ENCODE assay signal across 1 cellular context in the genomic region with DNA sequence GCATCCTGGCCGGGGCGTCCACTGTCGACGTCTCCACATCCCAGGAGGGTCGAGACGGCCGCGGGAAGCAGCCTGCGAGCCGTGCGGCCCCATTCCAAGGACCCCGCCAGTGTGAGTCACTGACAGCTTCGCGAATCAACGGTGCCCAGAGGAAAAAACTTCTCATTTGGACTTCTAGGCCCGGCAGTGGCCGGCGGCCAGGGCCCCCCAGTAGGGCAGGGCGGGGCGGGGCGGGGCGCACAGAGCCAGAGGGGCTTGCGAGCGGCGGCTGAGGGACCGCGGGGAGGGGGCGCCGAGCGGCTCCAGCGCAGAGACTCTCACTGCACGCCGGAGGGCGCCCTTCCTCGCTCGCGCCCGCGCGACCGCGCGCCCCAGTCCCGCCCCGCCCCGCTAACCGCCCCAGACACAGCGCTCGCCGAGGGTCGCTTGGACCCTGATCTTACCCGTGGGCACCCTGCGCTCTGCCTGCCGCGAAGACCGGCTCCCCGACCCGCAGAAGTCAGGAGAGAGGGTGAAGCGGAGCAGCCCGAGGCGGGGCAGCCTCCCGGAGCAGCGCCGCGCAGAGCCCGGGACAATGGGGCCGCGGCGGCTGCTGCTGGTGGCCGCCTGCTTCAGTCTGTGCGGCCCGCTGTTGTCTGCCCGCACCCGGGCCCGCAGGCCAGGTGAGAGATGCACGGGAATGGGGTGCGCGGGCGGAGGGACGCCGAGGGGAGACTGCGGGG.
TF ChIP-seq lines count a peak whose summit lies in the region.

A gene (plus strand): TSS at position 393 of the 722 bp plus-strand sequence. CDS start 182 bp downstream, at position 575.

TF ChIP-seq in GM12878, 131 proteins besides CTCF, POLR2A, EP300 and RAD21 (continues in another document):
- TF ChIP-seq CHD2 (IDR thresholded peaks at IDR 0.05; ENCODE audit: borderline replicate concordance, low read depth, low read length) (0 out of 2 replicates have a peak, but pooled peaks have one; percentile 18), HCFC1 (IDR thresholded peaks at IDR 0.05; ENCODE audit: low read length) (no peak; the same call in 1 of the 2 replicates), MYB (IDR thresholded peaks at IDR 0.05; ENCODE audit: borderline replicate concordance, low read depth, low read length) (no peak), LARP7 (IDR thresholded peaks at IDR 0.05) (peak; percentile 68), POU2F2 (IDR thresholded peaks at IDR 0.05; ENCODE audit: borderline replicate concordance, low read depth, low read length) (no peak), IRF4 (IDR thresholded peaks at IDR 0.05; ENCODE audit: low read depth, low read length) (no peak), CREB1 (IDR thresholded peaks at IDR 0.05; ENCODE audit: low read depth) (no peak), GATAD2B (conservative IDR thresholded peaks at IDR 0.05; ENCODE audit: low read depth) (peak; percentile 44; the same call in 1 of the 2 replicates), SMARCA5 (IDR thresholded peaks at IDR 0.05) (peak; percentile 88; the same call in 1 of the 2 replicates), SRF (IDR thresholded peaks at IDR 0.05; ENCODE audit: low read depth in 2 of 2, low read length in 2 of 2) (no peak), SMAD5 (IDR thresholded peaks at IDR 0.05; ENCODE audit: low read depth) (no peak), SMAD1 (IDR thresholded peaks at IDR 0.05; ENCODE audit: low read depth, partially characterized antibody) (no peak), ZNF384 (IDR thresholded peaks at IDR 0.05; ENCODE audit: borderline replicate concordance, low read depth, low read length) (no peak), RFX5 (IDR thresholded peaks at IDR 0.05; ENCODE audit: low read depth, low read length) (no peak), RCOR1 (conservative IDR thresholded peaks at IDR 0.05; ENCODE audit: low read depth, low read length) (0 out of 2 replicates have a peak, but pooled peaks have one; percentile 28), BMI1 (IDR thresholded peaks at IDR 0.05; ENCODE audit: borderline replicate concordance) (no peak), NFIC (IDR thresholded peaks at IDR 0.05; ENCODE audit: low read depth, low read length) (no peak), PAX5 (IDR thresholded peaks at IDR 0.05; ENCODE audit: borderline replicate concordance, low read depth, low read length) (no peak), POLR2AphosphoS2 (IDR thresholded peaks at IDR 0.05; ENCODE audit: low read depth, low read length) (no peak), ATF7 (IDR thresholded peaks at IDR 0.05; ENCODE audit: low read depth) (no peak), BRCA1 (IDR thresholded peaks at IDR 0.05; ENCODE audit: low read depth, low read length) (no peak), MXI1 (IDR thresholded peaks at IDR 0.05; ENCODE audit: low read depth, low read length) (peak; percentile 19; the same call in 1 of the 2 replicates), SUPT20H (IDR thresholded peaks at IDR 0.05; ENCODE audit: borderline replicate concordance, control insufficient read depth, low read depth, low read length) (no peak), HDAC6 (IDR thresholded peaks at IDR 0.05; ENCODE audit: unreplicated experiment) (no peak), KLF5 (IDR thresholded peaks at IDR 0.05; ENCODE audit: partially characterized antibody) (no peak), ZNF24 (IDR thresholded peaks at IDR 0.05) (no peak), BHLHE40 (IDR thresholded peaks at IDR 0.05; ENCODE audit: borderline replicate concordance in 1 of 2, low read depth in 2 of 2, low read length in 1 of 2) (no peak; a peak in 1 of 4 replicates), KDM1A (IDR thresholded peaks at IDR 0.05; ENCODE audit: borderline replicate concordance) (no peak), JUNB (IDR thresholded peaks at IDR 0.05) (no peak), ZNF207 (IDR thresholded peaks at IDR 0.05; ENCODE audit: borderline replicate concordance) (no peak), RBBP5 (conservative IDR thresholded peaks at IDR 0.05) (no peak), MTA2 (IDR thresholded peaks at IDR 0.05; ENCODE audit: low read depth) (no peak), TBL1XR1 (IDR thresholded peaks at IDR 0.05; ENCODE audit: low read depth, low read length) (no peak), FOS (IDR thresholded peaks at IDR 0.05; ENCODE audit: borderline replicate concordance, extremely low read depth, insufficient read length) (no peak), SMC3 (IDR thresholded peaks at IDR 0.05; ENCODE audit: borderline replicate concordance, low read length) (peak; percentile 51; the same call in 1 of the 2 replicates), CREM (IDR thresholded peaks at IDR 0.05; ENCODE audit: low read depth) (no peak), BACH1 (IDR thresholded peaks at IDR 0.05; ENCODE audit: borderline replicate concordance) (peak; percentile 34), NBN (IDR thresholded peaks at IDR 0.05) (no peak), CHD1 (IDR thresholded peaks at IDR 0.05; ENCODE audit: low read depth, low read length) (no peak), SREBF2 (IDR thresholded peaks at IDR 0.05; ENCODE audit: low read length) (no peak)
- TF ChIP-seq, protein P1, sequence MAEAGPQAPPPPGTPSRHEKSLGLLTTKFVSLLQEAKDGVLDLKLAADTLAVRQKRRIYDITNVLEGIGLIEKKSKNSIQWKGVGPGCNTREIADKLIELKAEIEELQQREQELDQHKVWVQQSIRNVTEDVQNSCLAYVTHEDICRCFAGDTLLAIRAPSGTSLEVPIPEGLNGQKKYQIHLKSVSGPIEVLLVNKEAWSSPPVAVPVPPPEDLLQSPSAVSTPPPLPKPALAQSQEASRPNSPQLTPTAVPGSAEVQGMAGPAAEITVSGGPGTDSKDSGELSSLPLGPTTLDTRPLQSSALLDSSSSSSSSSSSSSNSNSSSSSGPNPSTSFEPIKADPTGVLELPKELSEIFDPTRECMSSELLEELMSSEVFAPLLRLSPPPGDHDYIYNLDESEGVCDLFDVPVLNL (IDR thresholded peaks at IDR 0.05; ENCODE audit: low read depth, low read length) = no peak
- TF ChIP-seq, protein P2, sequence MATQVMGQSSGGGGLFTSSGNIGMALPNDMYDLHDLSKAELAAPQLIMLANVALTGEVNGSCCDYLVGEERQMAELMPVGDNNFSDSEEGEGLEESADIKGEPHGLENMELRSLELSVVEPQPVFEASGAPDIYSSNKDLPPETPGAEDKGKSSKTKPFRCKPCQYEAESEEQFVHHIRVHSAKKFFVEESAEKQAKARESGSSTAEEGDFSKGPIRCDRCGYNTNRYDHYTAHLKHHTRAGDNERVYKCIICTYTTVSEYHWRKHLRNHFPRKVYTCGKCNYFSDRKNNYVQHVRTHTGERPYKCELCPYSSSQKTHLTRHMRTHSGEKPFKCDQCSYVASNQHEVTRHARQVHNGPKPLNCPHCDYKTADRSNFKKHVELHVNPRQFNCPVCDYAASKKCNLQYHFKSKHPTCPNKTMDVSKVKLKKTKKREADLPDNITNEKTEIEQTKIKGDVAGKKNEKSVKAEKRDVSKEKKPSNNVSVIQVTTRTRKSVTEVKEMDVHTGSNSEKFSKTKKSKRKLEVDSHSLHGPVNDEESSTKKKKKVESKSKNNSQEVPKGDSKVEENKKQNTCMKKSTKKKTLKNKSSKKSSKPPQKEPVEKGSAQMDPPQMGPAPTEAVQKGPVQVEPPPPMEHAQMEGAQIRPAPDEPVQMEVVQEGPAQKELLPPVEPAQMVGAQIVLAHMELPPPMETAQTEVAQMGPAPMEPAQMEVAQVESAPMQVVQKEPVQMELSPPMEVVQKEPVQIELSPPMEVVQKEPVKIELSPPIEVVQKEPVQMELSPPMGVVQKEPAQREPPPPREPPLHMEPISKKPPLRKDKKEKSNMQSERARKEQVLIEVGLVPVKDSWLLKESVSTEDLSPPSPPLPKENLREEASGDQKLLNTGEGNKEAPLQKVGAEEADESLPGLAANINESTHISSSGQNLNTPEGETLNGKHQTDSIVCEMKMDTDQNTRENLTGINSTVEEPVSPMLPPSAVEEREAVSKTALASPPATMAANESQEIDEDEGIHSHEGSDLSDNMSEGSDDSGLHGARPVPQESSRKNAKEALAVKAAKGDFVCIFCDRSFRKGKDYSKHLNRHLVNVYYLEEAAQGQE (IDR thresholded peaks at IDR 0.05; ENCODE audit: low read depth, low read length) = no peak
- TF ChIP-seq, protein P3, sequence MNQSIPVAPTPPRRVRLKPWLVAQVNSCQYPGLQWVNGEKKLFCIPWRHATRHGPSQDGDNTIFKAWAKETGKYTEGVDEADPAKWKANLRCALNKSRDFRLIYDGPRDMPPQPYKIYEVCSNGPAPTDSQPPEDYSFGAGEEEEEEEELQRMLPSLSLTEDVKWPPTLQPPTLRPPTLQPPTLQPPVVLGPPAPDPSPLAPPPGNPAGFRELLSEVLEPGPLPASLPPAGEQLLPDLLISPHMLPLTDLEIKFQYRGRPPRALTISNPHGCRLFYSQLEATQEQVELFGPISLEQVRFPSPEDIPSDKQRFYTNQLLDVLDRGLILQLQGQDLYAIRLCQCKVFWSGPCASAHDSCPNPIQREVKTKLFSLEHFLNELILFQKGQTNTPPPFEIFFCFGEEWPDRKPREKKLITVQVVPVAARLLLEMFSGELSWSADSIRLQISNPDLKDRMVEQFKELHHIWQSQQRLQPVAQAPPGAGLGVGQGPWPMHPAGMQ (IDR thresholded peaks at IDR 0.05; ENCODE audit: borderline replicate concordance) = no peak
- TF ChIP-seq, protein P4, sequence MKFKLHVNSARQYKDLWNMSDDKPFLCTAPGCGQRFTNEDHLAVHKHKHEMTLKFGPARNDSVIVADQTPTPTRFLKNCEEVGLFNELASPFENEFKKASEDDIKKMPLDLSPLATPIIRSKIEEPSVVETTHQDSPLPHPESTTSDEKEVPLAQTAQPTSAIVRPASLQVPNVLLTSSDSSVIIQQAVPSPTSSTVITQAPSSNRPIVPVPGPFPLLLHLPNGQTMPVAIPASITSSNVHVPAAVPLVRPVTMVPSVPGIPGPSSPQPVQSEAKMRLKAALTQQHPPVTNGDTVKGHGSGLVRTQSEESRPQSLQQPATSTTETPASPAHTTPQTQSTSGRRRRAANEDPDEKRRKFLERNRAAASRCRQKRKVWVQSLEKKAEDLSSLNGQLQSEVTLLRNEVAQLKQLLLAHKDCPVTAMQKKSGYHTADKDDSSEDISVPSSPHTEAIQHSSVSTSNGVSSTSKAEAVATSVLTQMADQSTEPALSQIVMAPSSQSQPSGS (IDR thresholded peaks at IDR 0.05; ENCODE audit: low read length) = no peak
- TF ChIP-seq, protein P5, sequence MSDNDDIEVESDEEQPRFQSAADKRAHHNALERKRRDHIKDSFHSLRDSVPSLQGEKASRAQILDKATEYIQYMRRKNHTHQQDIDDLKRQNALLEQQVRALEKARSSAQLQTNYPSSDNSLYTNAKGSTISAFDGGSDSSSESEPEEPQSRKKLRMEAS (IDR thresholded peaks at IDR 0.05; ENCODE audit: low read depth, low read length) = no peak; the same call in 1 of the 2 replicates
- TF ChIP-seq, protein P6, sequence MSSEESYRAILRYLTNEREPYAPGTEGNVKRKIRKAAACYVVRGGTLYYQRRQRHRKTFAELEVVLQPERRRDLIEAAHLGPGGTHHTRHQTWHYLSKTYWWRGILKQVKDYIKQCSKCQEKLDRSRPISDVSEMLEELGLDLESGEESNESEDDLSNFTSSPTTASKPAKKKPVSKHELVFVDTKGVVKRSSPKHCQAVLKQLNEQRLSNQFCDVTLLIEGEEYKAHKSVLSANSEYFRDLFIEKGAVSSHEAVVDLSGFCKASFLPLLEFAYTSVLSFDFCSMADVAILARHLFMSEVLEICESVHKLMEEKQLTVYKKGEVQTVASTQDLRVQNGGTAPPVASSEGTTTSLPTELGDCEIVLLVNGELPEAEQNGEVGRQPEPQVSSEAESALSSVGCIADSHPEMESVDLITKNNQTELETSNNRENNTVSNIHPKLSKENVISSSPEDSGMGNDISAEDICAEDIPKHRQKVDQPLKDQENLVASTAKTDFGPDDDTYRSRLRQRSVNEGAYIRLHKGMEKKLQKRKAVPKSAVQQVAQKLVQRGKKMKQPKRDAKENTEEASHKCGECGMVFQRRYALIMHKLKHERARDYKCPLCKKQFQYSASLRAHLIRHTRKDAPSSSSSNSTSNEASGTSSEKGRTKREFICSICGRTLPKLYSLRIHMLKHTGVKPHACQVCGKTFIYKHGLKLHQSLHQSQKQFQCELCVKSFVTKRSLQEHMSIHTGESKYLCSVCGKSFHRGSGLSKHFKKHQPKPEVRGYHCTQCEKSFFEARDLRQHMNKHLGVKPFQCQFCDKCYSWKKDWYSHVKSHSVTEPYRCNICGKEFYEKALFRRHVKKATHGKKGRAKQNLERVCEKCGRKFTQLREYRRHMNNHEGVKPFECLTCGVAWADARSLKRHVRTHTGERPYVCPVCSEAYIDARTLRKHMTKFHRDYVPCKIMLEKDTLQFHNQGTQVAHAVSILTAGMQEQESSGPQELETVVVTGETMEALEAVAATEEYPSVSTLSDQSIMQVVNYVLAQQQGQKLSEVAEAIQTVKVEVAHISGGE (CRISPR knock-in tag; IDR thresholded peaks at IDR 0.05) = no peak
- TF ChIP-seq, protein P7, sequence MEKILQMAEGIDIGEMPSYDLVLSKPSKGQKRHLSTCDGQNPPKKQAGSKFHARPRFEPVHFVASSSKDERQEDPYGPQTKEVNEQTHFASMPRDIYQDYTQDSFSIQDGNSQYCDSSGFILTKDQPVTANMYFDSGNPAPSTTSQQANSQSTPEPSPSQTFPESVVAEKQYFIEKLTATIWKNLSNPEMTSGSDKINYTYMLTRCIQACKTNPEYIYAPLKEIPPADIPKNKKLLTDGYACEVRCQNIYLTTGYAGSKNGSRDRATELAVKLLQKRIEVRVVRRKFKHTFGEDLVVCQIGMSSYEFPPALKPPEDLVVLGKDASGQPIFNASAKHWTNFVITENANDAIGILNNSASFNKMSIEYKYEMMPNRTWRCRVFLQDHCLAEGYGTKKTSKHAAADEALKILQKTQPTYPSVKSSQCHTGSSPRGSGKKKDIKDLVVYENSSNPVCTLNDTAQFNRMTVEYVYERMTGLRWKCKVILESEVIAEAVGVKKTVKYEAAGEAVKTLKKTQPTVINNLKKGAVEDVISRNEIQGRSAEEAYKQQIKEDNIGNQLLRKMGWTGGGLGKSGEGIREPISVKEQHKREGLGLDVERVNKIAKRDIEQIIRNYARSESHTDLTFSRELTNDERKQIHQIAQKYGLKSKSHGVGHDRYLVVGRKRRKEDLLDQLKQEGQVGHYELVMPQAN (conservative IDR thresholded peaks at IDR 0.05) = peak; percentile 48; the same call in 1 of the 2 replicates
- TF ChIP-seq, protein P8, sequence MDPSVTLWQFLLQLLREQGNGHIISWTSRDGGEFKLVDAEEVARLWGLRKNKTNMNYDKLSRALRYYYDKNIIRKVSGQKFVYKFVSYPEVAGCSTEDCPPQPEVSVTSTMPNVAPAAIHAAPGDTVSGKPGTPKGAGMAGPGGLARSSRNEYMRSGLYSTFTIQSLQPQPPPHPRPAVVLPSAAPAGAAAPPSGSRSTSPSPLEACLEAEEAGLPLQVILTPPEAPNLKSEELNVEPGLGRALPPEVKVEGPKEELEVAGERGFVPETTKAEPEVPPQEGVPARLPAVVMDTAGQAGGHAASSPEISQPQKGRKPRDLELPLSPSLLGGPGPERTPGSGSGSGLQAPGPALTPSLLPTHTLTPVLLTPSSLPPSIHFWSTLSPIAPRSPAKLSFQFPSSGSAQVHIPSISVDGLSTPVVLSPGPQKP (IDR thresholded peaks at IDR 0.05; ENCODE audit: low read depth, low read length) = no peak
